Comparison of ENCODE assay signal across 1 cellular context in genomic region chr17:49496183-49496865, GRCh38.
TF ChIP-seq lines count a peak whose summit lies in the region.

No MANE protein-coding gene starts in this region.

TF ChIP-seq in HepG2, 621 proteins besides CTCF, POLR2A, EP300 and RAD21 (continued from another document and continues in another):
- TF ChIP-seq GLMP (CRISPR knock-in tag; IDR thresholded peaks at IDR 0.05; ENCODE audit: borderline replicate concordance) (no peak), NFKB2 (CRISPR knock-in tag; IDR thresholded peaks at IDR 0.05; ENCODE audit: borderline replicate concordance) (peak; percentile 61; the same call in 1 of the 2 replicates), MIXL1 (CRISPR knock-in tag; IDR thresholded peaks at IDR 0.05) (no peak), RFXAP (CRISPR knock-in tag; IDR thresholded peaks at IDR 0.05; ENCODE audit: borderline replicate concordance) (0 out of 2 replicates have a peak, but pooled peaks have one; percentile 57), HBP1 (CRISPR knock-in tag; IDR thresholded peaks at IDR 0.05; ENCODE audit: low read depth) (peak; percentile 51; the same call in 1 of the 2 replicates), TBL1XR1 (IDR thresholded peaks at IDR 0.05; ENCODE audit: borderline replicate concordance, low read length, partially characterized antibody) (no peak), ZNF549 (CRISPR knock-in tag; IDR thresholded peaks at IDR 0.05) (no peak; the same call in 1 of the 2 replicates), SIN3A (IDR thresholded peaks at IDR 0.05; ENCODE audit: borderline replicate concordance, low read depth, low read length) (no peak), GABPB1 (CRISPR knock-in tag; IDR thresholded peaks at IDR 0.05) (peak; percentile 33; the same call in 1 of the 2 replicates), ZNF724P (CRISPR knock-in tag; IDR thresholded peaks at IDR 0.05; ENCODE audit: borderline replicate concordance) (0 out of 2 replicates have a peak, but pooled peaks have one; percentile 44), FOXA3 (CRISPR knock-in tag; IDR thresholded peaks at IDR 0.05) (0 out of 2 replicates have a peak, but pooled peaks have one; percentile 12), HOXD1 (CRISPR knock-in tag; IDR thresholded peaks at IDR 0.05) (0 out of 2 replicates have a peak, but pooled peaks have one; percentile 41), ZUFSP (CRISPR knock-in tag; IDR thresholded peaks at IDR 0.05; ENCODE audit: borderline replicate concordance) (no peak), ARID4A (CRISPR knock-in tag; IDR thresholded peaks at IDR 0.05; ENCODE audit: borderline replicate concordance) (peak; percentile 11; the same call in 1 of the 2 replicates), ZNF784 (CRISPR knock-in tag; IDR thresholded peaks at IDR 0.05; ENCODE audit: borderline replicate concordance) (no peak), REPIN1 (CRISPR knock-in tag; IDR thresholded peaks at IDR 0.05; ENCODE audit: borderline replicate concordance, low read depth) (peak; percentile 29; the same call in 1 of the 2 replicates), MED13 (CRISPR knock-in tag; IDR thresholded peaks at IDR 0.05) (0 out of 2 replicates have a peak, but pooled peaks have one; percentile 65), ZNF326 (CRISPR knock-in tag; IDR thresholded peaks at IDR 0.05; ENCODE audit: borderline replicate concordance) (no peak), ZNF598 (CRISPR knock-in tag; IDR thresholded peaks at IDR 0.05; ENCODE audit: borderline replicate concordance) (no peak), HDAC1 (CRISPR knock-in tag; IDR thresholded peaks at IDR 0.05) (0 out of 2 replicates have a peak, but pooled peaks have one; percentile 35), NR0B2 (CRISPR knock-in tag; IDR thresholded peaks at IDR 0.05) (0 out of 2 replicates have a peak, but pooled peaks have one; percentile 48), KDM3A (CRISPR knock-in tag; IDR thresholded peaks at IDR 0.05; ENCODE audit: low read depth) (no peak), POGZ (CRISPR knock-in tag; IDR thresholded peaks at IDR 0.05) (no peak), ZNF619 (CRISPR knock-in tag; IDR thresholded peaks at IDR 0.05) (no peak)
- TF ChIP-seq, protein P1, sequence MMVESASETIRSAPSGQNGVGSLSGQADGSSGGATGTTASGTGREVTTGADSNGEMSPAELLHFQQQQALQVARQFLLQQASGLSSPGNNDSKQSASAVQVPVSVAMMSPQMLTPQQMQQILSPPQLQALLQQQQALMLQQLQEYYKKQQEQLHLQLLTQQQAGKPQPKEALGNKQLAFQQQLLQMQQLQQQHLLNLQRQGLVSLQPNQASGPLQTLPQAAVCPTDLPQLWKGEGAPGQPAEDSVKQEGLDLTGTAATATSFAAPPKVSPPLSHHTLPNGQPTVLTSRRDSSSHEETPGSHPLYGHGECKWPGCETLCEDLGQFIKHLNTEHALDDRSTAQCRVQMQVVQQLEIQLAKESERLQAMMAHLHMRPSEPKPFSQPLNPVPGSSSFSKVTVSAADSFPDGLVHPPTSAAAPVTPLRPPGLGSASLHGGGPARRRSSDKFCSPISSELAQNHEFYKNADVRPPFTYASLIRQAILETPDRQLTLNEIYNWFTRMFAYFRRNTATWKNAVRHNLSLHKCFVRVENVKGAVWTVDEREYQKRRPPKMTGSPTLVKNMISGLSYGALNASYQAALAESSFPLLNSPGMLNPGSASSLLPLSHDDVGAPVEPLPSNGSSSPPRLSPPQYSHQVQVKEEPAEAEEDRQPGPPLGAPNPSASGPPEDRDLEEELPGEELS (CRISPR knock-in tag; IDR thresholded peaks at IDR 0.05), result no peak
- TF ChIP-seq, protein P2, sequence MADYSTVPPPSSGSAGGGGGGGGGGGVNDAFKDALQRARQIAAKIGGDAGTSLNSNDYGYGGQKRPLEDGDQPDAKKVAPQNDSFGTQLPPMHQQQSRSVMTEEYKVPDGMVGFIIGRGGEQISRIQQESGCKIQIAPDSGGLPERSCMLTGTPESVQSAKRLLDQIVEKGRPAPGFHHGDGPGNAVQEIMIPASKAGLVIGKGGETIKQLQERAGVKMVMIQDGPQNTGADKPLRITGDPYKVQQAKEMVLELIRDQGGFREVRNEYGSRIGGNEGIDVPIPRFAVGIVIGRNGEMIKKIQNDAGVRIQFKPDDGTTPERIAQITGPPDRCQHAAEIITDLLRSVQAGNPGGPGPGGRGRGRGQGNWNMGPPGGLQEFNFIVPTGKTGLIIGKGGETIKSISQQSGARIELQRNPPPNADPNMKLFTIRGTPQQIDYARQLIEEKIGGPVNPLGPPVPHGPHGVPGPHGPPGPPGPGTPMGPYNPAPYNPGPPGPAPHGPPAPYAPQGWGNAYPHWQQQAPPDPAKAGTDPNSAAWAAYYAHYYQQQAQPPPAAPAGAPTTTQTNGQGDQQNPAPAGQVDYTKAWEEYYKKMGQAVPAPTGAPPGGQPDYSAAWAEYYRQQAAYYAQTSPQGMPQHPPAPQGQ (CRISPR knock-in tag; IDR thresholded peaks at IDR 0.05; ENCODE audit: borderline replicate concordance), result no peak
- TF ChIP-seq, protein P3, sequence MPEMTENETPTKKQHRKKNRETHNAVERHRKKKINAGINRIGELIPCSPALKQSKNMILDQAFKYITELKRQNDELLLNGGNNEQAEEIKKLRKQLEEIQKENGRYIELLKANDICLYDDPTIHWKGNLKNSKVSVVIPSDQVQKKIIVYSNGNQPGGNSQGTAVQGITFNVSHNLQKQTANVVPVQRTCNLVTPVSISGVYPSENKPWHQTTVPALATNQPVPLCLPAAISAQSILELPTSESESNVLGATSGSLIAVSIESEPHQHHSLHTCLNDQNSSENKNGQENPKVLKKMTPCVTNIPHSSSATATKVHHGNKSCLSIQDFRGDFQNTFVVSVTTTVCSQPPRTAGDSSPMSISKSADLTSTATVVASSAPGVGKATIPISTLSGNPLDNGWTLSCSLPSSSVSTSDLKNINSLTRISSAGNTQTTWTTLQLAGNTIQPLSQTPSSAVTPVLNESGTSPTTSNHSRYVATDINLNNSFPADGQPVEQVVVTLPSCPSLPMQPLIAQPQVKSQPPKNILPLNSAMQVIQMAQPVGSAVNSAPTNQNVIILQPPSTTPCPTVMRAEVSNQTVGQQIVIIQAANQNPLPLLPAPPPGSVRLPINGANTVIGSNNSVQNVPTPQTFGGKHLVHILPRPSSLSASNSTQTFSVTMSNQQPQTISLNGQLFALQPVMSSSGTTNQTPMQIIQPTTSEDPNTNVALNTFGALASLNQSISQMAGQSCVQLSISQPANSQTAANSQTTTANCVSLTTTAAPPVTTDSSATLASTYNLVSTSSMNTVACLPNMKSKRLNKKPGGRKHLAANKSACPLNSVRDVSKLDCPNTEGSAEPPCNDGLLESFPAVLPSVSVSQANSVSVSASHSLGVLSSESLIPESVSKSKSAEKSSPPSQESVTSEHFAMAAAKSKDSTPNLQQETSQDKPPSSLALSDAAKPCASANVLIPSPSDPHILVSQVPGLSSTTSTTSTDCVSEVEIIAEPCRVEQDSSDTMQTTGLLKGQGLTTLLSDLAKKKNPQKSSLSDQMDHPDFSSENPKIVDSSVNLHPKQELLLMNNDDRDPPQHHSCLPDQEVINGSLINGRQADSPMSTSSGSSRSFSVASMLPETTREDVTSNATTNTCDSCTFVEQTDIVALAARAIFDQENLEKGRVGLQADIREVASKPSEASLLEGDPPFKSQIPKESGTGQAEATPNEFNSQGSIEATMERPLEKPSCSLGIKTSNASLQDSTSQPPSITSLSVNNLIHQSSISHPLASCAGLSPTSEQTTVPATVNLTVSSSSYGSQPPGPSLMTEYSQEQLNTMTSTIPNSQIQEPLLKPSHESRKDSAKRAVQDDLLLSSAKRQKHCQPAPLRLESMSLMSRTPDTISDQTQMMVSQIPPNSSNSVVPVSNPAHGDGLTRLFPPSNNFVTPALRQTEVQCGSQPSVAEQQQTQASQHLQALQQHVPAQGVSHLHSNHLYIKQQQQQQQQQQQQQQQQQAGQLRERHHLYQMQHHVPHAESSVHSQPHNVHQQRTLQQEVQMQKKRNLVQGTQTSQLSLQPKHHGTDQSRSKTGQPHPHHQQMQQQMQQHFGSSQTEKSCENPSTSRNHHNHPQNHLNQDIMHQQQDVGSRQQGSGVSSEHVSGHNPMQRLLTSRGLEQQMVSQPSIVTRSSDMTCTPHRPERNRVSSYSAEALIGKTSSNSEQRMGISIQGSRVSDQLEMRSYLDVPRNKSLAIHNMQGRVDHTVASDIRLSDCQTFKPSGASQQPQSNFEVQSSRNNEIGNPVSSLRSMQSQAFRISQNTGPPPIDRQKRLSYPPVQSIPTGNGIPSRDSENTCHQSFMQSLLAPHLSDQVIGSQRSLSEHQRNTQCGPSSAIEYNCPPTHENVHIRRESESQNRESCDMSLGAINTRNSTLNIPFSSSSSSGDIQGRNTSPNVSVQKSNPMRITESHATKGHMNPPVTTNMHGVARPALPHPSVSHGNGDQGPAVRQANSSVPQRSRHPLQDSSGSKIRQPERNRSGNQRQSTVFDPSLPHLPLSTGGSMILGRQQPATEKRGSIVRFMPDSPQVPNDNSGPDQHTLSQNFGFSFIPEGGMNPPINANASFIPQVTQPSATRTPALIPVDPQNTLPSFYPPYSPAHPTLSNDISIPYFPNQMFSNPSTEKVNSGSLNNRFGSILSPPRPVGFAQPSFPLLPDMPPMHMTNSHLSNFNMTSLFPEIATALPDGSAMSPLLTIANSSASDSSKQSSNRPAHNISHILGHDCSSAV (CRISPR knock-in tag; IDR thresholded peaks at IDR 0.05; ENCODE audit: borderline replicate concordance), result no peak
